19 cellular contexts compared by ENCODE assay signal in the genomic region with DNA sequence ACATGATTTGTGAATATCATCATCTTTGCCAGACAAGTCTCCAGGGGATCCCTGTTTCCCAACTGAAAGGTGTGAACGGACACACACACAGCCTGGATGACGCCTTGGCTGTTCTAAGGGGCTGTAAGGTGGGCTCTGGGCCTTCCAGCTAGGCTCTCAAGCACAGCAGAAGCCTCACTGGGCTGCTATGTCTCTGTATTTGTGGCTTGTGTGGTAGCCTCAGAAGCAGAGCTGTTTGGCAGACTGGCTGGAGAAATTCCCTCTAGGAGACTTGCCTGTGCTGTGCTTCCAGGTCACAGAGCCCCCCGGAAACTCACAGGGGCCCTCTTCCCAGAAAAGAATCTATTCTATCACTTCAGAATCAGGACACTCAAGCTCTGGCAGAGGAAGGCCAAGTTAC. TPM values are rescaled to one million over a fixed set of nuclear protein-coding genes. Genes with fewer than 3 reads are reported as not detected.
DNase-seq lines count a peak whose midpoint lies in the region; TF ChIP-seq lines count a peak whose summit lies in the region.
"Had no signal": no experiment of that assay in that cellular context is flagged by ENCODE, and none has a peak within 500 bp of the region (broad histone marks: within the 10 kb centered on the region; RNA-seq: fewer than 3 reads in every experiment).

No MANE protein-coding gene starts in this region.

- no peak overlapping the region for H3K4me3 Mint-ChIP-seq in activated naive CD4-positive, alpha-beta T cell treated with anti-CD3 and anti-CD28 coated beads, Interleukin-2, amount 50 U/mL, for 24 hours
- H3K4me3 Mint-ChIP-seq: CD4-positive, CD25-positive, alpha-beta regulatory T cell had no signal

- H3K4me3 ChIP-seq in SK-N-MC (no peak overlapping the region), coronary artery (no peak overlapping the region), sigmoid colon (no peak overlapping the region)

- H3K27me3 Mint-ChIP-seq in activated naive CD4-positive, alpha-beta T cell treated with anti-CD3 and anti-CD28 coated beads, Interleukin-2, amount 50 U/mL, for 24 hours, result no peaks in the 10 kb centered on the region

- no peaks in the 10 kb centered on the region for H3K27me3 ChIP-seq in sigmoid colon

- in situ Hi-C loops in G401 (cut with HindIII; ENCODE audit: low sequenced_read_pairs), result loop anchor here (25.0 kb wide), 1 partner anchor 140 kb away; no protein-coding TSS in a partner anchor

- 93 to 97% methylated on average over 3 of the region's 3 CpGs for WGBS in sigmoid colon, 2 donors

- no peak for DNase-seq in activated naive CD4-positive, alpha-beta T cell treated with Interleukin-2 at 50 U/mL for 16 hours
- DNase-seq in SK-N-MC (ENCODE audit: low read depth, low spot score) (no peak), coronary artery (ENCODE audit: low spot score) (peak; percentile 38), sigmoid colon (peak; percentile 10), HuH-7 (ENCODE audit: low spot score) (no peak), OCI-M2 (lab: John Stamatoyannopoulos, UW; ENCODE audit: unreplicated experiment) (no peak), G401 (ENCODE audit: low spot score) (no peak)
- DNase-seq: Calu3; CD4-positive, CD25-positive, alpha-beta regulatory T cell; DMS79; H7; NCI-H1048; NCI-H1436 treated with DMSO at 0.1 percent for 48 hours; NCI-H2081; NCI-H748 treated with DMSO at 0.1 percent for 48 hours; PC-3 had no signal

- H3K9me3 Mint-ChIP-seq in activated naive CD4-positive, alpha-beta T cell treated with anti-CD3 and anti-CD28 coated beads, Interleukin-2, amount 50 U/mL, for 24 hours, result no peaks in the 10 kb centered on the region

- H3K27ac ChIP-seq in SK-N-MC (peak overlapping the region; percentile 56), coronary artery (no peak overlapping the region), sigmoid colon (no peak overlapping the region)

- no peaks in the 10 kb centered on the region for H3K9me3 ChIP-seq in SK-N-MC (ENCODE audit: low read depth, low read length)
- H3K9me3 ChIP-seq in sigmoid colon, result no peaks in the 10 kb centered on the region

- H3K4me1 ChIP-seq in sigmoid colon, result peaks cover 0 to 19% (median 15%) of the 10 kb centered on the region in 4 donors

- no peak overlapping the region for H3K9ac ChIP-seq in SK-N-MC (ENCODE audit: insufficient read length)

- intact Hi-C loops in sigmoid colon (cut with DNase I), result no loop called here

- peaks cover 80% of the 10 kb centered on the region for H3K36me3 ChIP-seq in SK-N-MC (ENCODE audit: insufficient read depth, low read length)
- peaks cover 25 to 89% (median 47%) of the 10 kb centered on the region in 4 donors for H3K36me3 ChIP-seq in sigmoid colon

- TF ChIP-seq POLR2A in sigmoid colon (IDR thresholded peaks at IDR 0.05), result no peak

- H3K27ac Mint-ChIP-seq in activated naive CD4-positive, alpha-beta T cell treated with anti-CD3 and anti-CD28 coated beads, Interleukin-2, amount 50 U/mL, for 24 hours, result peak overlapping the region; percentile 59

- TF ChIP-seq EP300 in sigmoid colon (IDR thresholded peaks at IDR 0.05), result no peak

- peaks cover under 1% of the 10 kb centered on the region for H3K4me1 Mint-ChIP-seq in activated naive CD4-positive, alpha-beta T cell treated with anti-CD3 and anti-CD28 coated beads, Interleukin-2, amount 50 U/mL, for 24 hours

- peaks cover 17% of the 10 kb centered on the region for H3K36me3 Mint-ChIP-seq in activated naive CD4-positive, alpha-beta T cell treated with anti-CD3 and anti-CD28 coated beads, Interleukin-2, amount 50 U/mL, for 24 hours

- no peak for TF ChIP-seq CTCF in coronary artery (IDR thresholded peaks at IDR 0.05)
- TF ChIP-seq CTCF in sigmoid colon (IDR thresholded peaks at IDR 0.05), result no peak

RNA-seq across cellular contexts. Expression of gene OTUB2, which starts 21.4 kb away (rescaled TPM):
- under 1 TPM; 0.14 to 0.71 (median 0.52) TPM for total RNA-seq in sigmoid colon
- 1 to 10 TPM in 2 of 3 donors, under 1 TPM in 1; 0.60 to 2.3 (median 2.0) TPM for polyA plus RNA-seq in sigmoid colon
- 1.5 and 3.3 TPM in 2 replicates for total RNA-seq in G401 (2014; rRNA removed; shearing (Covaris generic))

RNA-seq across cellular contexts. Expression of gene DDX24, which starts 33.4 kb away (rescaled TPM):
- 100 to 1,000 TPM; 109 to 147 (median 133) TPM for total RNA-seq in sigmoid colon
- polyA plus RNA-seq in sigmoid colon, result 10 to 100 TPM; 42.5 to 63.5 (median 43.2) TPM
- 98.8 and 145 TPM in 2 replicates for total RNA-seq in G401 (2014; rRNA removed; shearing (Covaris generic))

RNA-seq across cellular contexts. Expression of gene IFI27L1, which starts 33.5 kb away (rescaled TPM):
- total RNA-seq in sigmoid colon, result 1 to 10 TPM; 6.7 to 8.6 (median 7.7) TPM
- 10 to 100 TPM; 25.1 to 49.5 (median 30.6) TPM for polyA plus RNA-seq in sigmoid colon
- 7.9 and 20.6 TPM in 2 replicates for total RNA-seq in G401 (2014; rRNA removed; shearing (Covaris generic))

RNA-seq across cellular contexts. Expression of gene CCDC197, which starts 50.5 kb away (rescaled TPM):
- total RNA-seq in sigmoid colon, result not detected
- polyA plus RNA-seq in sigmoid colon, result not detected
- not detected in 2 replicates for total RNA-seq in G401 (2014; rRNA removed; shearing (Covaris generic))
- total RNA-seq: Calu3; CD4-positive, CD25-positive, alpha-beta regulatory T cell; H7; MCF 10A; NCI-H460; PC-3 had no signal
- polyA plus RNA-seq: CD4-positive, CD25-positive, alpha-beta regulatory T cell had no signal

Comparison
In these comparisons a context has a peak if more than half of its experiments do, and no peak if none do; other contexts are left out.
1. DNase-seq: peak in coronary artery (single experiment) and sigmoid colon (single experiment); none in activated naive CD4-positive, alpha-beta T cell treated with Interleukin-2 at 50 U/mL for 16 hours (single experiment), SK-N-MC (single experiment), HuH-7 (single experiment), OCI-M2 (single experiment) and G401 (single experiment).